20 cellular contexts compared by ENCODE assay signal in the genomic region with DNA sequence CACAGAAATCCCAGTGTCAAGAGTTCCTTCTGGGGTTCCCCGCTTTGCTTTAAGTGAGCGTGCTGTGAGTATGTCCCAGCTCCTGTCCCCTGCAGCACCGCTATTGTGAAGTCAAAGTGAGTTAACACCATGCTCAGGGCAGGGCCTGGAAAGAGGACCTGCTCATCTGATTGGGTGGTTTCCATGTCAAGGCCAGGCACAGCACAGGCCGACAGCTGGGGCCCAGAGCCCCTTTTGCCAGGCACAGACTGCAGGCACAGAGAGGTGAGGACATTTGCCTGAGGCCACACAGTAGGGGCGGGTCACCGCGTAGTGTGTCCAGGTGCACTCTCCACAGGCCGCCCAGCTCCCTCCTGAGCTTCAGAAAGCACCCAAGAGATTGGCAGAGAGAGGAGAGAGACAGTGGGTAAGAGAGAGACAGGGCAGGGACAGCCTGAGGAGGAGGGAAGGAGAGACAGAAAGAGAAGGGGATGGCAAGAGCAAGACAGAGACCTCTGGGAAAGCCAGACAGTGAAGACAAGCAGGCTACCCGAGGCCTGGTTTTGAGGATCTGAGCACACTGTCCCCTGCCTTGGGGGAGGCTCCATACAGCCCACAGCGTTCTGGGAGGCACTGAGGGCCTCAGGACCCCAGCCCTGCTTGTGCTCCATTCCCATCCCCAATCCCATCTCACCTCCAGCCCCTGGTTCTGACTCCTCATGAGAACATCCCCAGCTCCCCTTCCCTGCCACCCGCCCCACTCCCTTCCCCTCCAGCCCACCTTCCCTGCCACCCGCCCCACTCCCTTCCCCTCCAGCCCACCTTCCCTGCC. TPM values are rescaled to one million over a fixed set of nuclear protein-coding genes. Genes with fewer than 3 reads are reported as not detected.
"Had no signal": no experiment of that assay in that cellular context is flagged by ENCODE, and none has a peak within 500 bp of the region (broad histone marks: within the 10 kb centered on the region; RNA-seq: fewer than 3 reads in every experiment).

No MANE protein-coding gene starts in this region.

- H3K9me3 Mint-ChIP-seq: activated CD8-positive, alpha-beta T cell treated with anti-CD3 and anti-CD28 coated beads for 36 hours; activated naive CD4-positive, alpha-beta T cell treated with anti-CD3 and anti-CD28 coated beads for 36 hours; central memory CD8-positive, alpha-beta T cell; dendritic cell treated with granulocyte-macrophage colony-stimulating factor and Interleukin-4, amounts not matched to agents 40 ng/mL and 50 ng/mL, for 4 days; effector memory CD8-positive, alpha-beta T cell; nephron progenitor cell had no signal

- H3K9me3 ChIP-seq: body of pancreas, tibial nerve, vagina had no signal

- DNase-seq: activated CD4-positive, alpha-beta T cell treated with anti-CD3 and anti-CD28 coated beads for 36 hours; activated CD8-positive, alpha-beta T cell treated with anti-CD3 and anti-CD28 coated beads for 36 hours; activated naive CD4-positive, alpha-beta T cell treated with anti-CD3 and anti-CD28 coated beads for 36 hours; effector memory CD8-positive, alpha-beta T cell; hypothalamus; nephron progenitor cell; retina; stimulated activated CD4-positive, alpha-beta T cell treated with anti-CD3 and anti-CD28 coated beads, Interleukin-15, amount 100 ng/mL, for 24 hours; stimulated activated CD4-positive, alpha-beta T cell treated with anti-CD3 and anti-CD28 coated beads, Interleukin-4, amount 100 ng/mL, for 24 hours; SW 1271 had no signal

- H3K36me3 ChIP-seq: tibial nerve, vagina had no signal

- H3K4me3 Mint-ChIP-seq: activated CD4-positive, alpha-beta T cell treated with anti-CD3 and anti-CD28 coated beads for 36 hours; activated CD8-positive, alpha-beta T cell treated with anti-CD3 and anti-CD28 coated beads for 36 hours; activated naive CD4-positive, alpha-beta T cell treated with anti-CD3 and anti-CD28 coated beads for 36 hours; central memory CD8-positive, alpha-beta T cell; dendritic cell treated with granulocyte-macrophage colony-stimulating factor and Interleukin-4, amounts not matched to agents 40 ng/mL and 50 ng/mL, for 4 days; effector memory CD8-positive, alpha-beta T cell; nephron progenitor cell had no signal

- H3K4me1 ChIP-seq: vagina had no signal

- ATAC-seq: activated CD4-positive, alpha-beta T cell treated with anti-CD3 and anti-CD28 coated beads for 36 hours; activated CD8-positive, alpha-beta T cell treated with anti-CD3 and anti-CD28 coated beads for 36 hours; effector memory CD8-positive, alpha-beta T cell had no signal

- H3K4me3 ChIP-seq: body of pancreas, tibial nerve, vagina had no signal

- H3K27ac Mint-ChIP-seq: activated CD4-positive, alpha-beta T cell treated with anti-CD3 and anti-CD28 coated beads for 36 hours; activated CD8-positive, alpha-beta T cell treated with anti-CD3 and anti-CD28 coated beads for 36 hours; activated naive CD4-positive, alpha-beta T cell treated with anti-CD3 and anti-CD28 coated beads for 36 hours; dendritic cell treated with granulocyte-macrophage colony-stimulating factor and Interleukin-4, amounts not matched to agents 40 ng/mL and 50 ng/mL, for 4 days; effector memory CD8-positive, alpha-beta T cell; nephron progenitor cell had no signal

- H3K27ac ChIP-seq: vagina, VCaP had no signal

- H3K4me1 Mint-ChIP-seq: activated CD4-positive, alpha-beta T cell treated with anti-CD3 and anti-CD28 coated beads for 36 hours; central memory CD8-positive, alpha-beta T cell had no signal

- H3K27me3 ChIP-seq: body of pancreas, tibial nerve, vagina had no signal

RNA-seq across cellular contexts. Expression of gene BPIFB1, which starts 6.5 kb away (rescaled TPM):
- total RNA-seq: activated CD4-positive, alpha-beta T cell treated with anti-CD3 and anti-CD28 coated beads for 36 hours; activated CD8-positive, alpha-beta T cell treated with anti-CD3 and anti-CD28 coated beads for 36 hours; activated naive CD4-positive, alpha-beta T cell treated with anti-CD3 and anti-CD28 coated beads for 36 hours; body of pancreas; epithelial cell of proximal tubule; osteocyte; subcutaneous adipose tissue; tibial nerve; vagina had no signal

RNA-seq across cellular contexts. Expression of gene BPIFA1, which starts 40.7 kb away (rescaled TPM):
- total RNA-seq: activated CD4-positive, alpha-beta T cell treated with anti-CD3 and anti-CD28 coated beads for 36 hours; activated CD8-positive, alpha-beta T cell treated with anti-CD3 and anti-CD28 coated beads for 36 hours; activated naive CD4-positive, alpha-beta T cell treated with anti-CD3 and anti-CD28 coated beads for 36 hours; body of pancreas; epithelial cell of proximal tubule; mucosa of gallbladder; osteocyte; subcutaneous adipose tissue; tibial nerve; vagina had no signal

RNA-seq across cellular contexts. Expression of gene BPIFA3, which starts 59.4 kb away (rescaled TPM):
- total RNA-seq: activated CD4-positive, alpha-beta T cell treated with anti-CD3 and anti-CD28 coated beads for 36 hours; activated CD8-positive, alpha-beta T cell treated with anti-CD3 and anti-CD28 coated beads for 36 hours; activated naive CD4-positive, alpha-beta T cell treated with anti-CD3 and anti-CD28 coated beads for 36 hours; body of pancreas; epithelial cell of proximal tubule; mucosa of gallbladder; osteocyte; subcutaneous adipose tissue; tibial nerve; vagina had no signal
